Comparison of ENCODE assay signal across 1 cellular context in the genomic region with DNA sequence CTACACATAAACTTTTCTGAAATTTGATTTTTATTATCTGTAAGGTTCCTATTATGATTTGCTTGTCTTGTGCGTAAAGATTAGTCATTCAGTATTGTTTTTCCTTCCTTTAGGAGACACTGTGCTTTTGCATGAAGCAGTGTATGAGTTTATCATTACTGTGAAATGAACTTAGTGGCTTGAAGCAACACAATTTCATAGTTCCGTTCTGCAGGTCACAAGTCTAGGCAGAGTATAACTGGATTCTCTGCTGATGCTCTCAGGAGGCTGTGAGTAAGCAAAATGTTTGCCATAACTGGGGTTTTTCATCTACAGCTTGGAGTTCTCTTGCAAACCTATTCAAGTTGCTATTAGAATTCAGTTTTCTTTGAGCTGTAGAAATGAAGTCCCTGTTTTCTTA.
TF ChIP-seq lines count a peak whose summit lies in the region.

No MANE protein-coding gene starts in this region.

TF ChIP-seq in GM23338, 12 proteins besides CTCF, POLR2A, EP300 and RAD21 (continued from another document):
- TF ChIP-seq, protein P1, sequence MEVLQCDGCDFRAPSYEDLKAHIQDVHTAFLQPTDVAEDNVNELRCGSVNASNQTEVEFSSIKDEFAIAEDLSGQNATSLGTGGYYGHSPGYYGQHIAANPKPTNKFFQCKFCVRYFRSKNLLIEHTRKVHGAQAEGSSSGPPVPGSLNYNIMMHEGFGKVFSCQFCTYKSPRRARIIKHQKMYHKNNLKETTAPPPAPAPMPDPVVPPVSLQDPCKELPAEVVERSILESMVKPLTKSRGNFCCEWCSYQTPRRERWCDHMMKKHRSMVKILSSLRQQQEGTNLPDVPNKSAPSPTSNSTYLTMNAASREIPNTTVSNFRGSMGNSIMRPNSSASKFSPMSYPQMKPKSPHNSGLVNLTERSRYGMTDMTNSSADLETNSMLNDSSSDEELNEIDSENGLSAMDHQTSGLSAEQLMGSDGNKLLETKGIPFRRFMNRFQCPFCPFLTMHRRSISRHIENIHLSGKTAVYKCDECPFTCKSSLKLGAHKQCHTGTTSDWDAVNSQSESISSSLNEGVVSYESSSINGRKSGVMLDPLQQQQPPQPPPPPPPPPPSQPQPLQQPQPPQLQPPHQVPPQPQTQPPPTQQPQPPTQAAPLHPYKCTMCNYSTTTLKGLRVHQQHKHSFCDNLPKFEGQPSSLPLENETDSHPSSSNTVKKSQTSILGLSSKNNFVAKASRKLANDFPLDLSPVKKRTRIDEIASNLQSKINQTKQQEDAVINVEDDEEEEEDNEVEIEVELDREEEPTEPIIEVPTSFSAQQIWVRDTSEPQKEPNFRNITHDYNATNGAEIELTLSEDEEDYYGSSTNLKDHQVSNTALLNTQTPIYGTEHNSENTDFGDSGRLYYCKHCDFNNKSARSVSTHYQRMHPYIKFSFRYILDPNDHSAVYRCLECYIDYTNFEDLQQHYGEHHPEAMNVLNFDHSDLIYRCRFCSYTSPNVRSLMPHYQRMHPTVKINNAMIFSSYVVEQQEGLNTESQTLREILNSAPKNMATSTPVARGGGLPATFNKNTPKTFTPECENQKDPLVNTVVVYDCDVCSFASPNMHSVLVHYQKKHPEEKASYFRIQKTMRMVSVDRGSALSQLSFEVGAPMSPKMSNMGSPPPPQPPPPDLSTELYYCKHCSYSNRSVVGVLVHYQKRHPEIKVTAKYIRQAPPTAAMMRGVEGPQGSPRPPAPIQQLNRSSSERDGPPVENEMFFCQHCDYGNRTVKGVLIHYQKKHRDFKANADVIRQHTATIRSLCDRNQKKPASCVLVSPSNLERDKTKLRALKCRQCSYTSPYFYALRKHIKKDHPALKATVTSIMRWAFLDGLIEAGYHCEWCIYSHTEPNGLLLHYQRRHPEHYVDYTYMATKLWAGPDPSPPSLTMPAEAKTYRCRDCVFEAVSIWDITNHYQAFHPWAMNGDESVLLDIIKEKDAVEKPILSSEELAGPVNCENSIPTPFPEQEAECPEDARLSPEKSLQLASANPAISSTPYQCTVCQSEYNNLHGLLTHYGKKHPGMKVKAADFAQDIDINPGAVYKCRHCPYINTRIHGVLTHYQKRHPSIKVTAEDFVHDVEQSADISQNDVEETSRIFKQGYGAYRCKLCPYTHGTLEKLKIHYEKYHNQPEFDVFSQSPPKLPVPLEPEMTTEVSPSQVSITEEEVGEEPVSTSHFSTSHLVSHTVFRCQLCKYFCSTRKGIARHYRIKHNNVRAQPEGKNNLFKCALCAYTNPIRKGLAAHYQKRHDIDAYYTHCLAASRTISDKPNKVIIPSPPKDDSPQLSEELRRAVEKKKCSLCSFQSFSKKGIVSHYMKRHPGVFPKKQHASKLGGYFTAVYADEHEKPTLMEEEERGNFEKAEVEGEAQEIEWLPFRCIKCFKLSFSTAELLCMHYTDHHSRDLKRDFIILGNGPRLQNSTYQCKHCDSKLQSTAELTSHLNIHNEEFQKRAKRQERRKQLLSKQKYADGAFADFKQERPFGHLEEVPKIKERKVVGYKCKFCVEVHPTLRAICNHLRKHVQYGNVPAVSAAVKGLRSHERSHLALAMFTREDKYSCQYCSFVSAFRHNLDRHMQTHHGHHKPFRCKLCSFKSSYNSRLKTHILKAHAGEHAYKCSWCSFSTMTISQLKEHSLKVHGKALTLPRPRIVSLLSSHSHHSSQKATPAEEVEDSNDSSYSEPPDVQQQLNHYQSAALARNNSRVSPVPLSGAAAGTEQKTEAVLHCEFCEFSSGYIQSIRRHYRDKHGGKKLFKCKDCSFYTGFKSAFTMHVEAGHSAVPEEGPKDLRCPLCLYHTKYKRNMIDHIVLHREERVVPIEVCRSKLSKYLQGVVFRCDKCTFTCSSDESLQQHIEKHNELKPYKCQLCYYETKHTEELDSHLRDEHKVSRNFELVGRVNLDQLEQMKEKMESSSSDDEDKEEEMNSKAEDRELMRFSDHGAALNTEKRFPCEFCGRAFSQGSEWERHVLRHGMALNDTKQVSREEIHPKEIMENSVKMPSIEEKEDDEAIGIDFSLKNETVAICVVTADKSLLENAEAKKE (CRISPR knock-in tag; IDR thresholded peaks at IDR 0.05): no peak
TF ChIP-seq in GM23338: peak in this region for 0.
